ENCODE assay signal across 13 cellular contexts in the genomic region with DNA sequence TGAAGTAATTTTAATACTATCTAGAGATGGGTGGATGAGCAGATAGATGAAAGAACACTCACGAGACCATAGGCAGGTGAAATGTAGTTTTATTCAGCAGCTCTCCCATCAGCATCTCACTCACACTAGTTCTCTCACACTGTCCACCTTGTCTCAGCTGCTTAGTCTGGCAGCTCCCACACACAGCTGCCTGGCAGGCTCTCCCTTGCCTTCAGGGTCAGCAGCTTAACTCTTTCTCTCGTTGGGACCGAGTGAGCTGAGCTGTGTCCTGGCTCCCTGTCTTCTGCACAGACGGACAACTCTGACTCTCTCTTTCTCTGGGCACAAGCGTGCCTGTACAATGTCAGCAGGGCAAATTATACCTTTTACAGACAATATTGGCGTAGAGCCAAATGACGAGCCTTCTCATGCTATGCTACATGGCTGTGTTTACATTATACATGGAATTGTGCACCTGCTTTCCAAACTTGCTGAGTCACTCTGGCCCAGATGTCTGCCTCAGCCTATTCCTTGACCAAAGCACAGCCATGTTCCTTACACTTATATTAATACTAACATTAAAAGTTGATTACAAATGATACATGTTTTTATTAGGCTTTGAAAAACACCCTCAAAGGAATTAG.
DNase-seq lines count a peak whose midpoint lies in the region; ATAC-seq and TF ChIP-seq lines count a peak whose summit lies in the region.
"Had no signal": no experiment of that assay in that cellular context is flagged by ENCODE, and none has a peak within 500 bp of the region (broad histone marks: within the 10 kb centered on the region; RNA-seq: fewer than 3 reads in every experiment).

No MANE protein-coding gene starts in this region.

- no peaks in the 10 kb centered on the region for H3K4me1 Mint-ChIP-seq in nephron progenitor cell
- H3K4me1 Mint-ChIP-seq in activated CD8-positive, alpha-beta T cell treated with anti-CD3 and anti-CD28 coated beads, Interleukin-2, amount 10 ng/mL, durations not matched to agents 7 days and 5 days (ENCODE audit: low read depth), result no peaks in the 10 kb centered on the region
- H3K4me1 Mint-ChIP-seq: memory B cell had no signal

- DNase-seq in NCI-H2196 (lab: John Stamatoyannopoulos, UW; ENCODE audit: unreplicated experiment), result peak; percentile 41
- no peak for DNase-seq in NCI-H2196 treated with DMSO at 0.1 percent for 48 hours (lab: John Stamatoyannopoulos, UW; ENCODE audit: unreplicated experiment)
- peak; percentile 84 for DNase-seq in NCI-H2029 treated with DMSO at 0.1 percent for 48 hours (lab: John Stamatoyannopoulos, UW)
- no peak for DNase-seq in RWPE2 (ENCODE audit: low spot score)
- no peak for DNase-seq in nephron progenitor cell
- DNase-seq in activated CD8-positive, alpha-beta T cell treated with anti-CD3 and anti-CD28 coated beads, Interleukin-2, amount 10 ng/mL, durations not matched to agents 7 days and 5 days, result no peak
- no peak for DNase-seq in iPS-NIHi11 (ENCODE audit: low spot score)
- DNase-seq: 8988T; activated CD4-positive, alpha-beta T cell treated with anti-CD3 and anti-CD28 coated beads, Interleukin-2, amount 50 U/mL, for 1 hour; stimulated activated CD4-positive, alpha-beta T cell treated with anti-CD3 and anti-CD28 coated beads, Interleukin-1b, Interleukin-23, amount 100 ng/mL, for 48 hours had no signal

- CTCF ChIA-PET in activated CD8-positive, alpha-beta T cell treated with anti-CD3 and anti-CD28 coated beads, Interleukin-2, amount 10 ng/mL, durations not matched to agents 7 days and 5 days (lab: Charles Lee), result no interaction called here

- H3K36me3 ChIP-seq in RWPE2 (ENCODE audit: low read depth), result no peaks in the 10 kb centered on the region

- TF ChIP-seq CTCF in RWPE2 (IDR thresholded peaks at IDR 0.05; ENCODE audit: poor library complexity, severe bottlenecking) (no peak), nephron progenitor cell (IDR thresholded peaks at IDR 0.05) (no peak)

- peaks cover 16% of the 10 kb centered on the region for H3K9me3 Mint-ChIP-seq in nephron progenitor cell
- H3K9me3 Mint-ChIP-seq in activated CD8-positive, alpha-beta T cell treated with anti-CD3 and anti-CD28 coated beads, Interleukin-2, amount 10 ng/mL, durations not matched to agents 7 days and 5 days (ENCODE audit: insufficient read depth), result peaks cover 11% of the 10 kb centered on the region

- H3K27me3 Mint-ChIP-seq in nephron progenitor cell (ENCODE audit: low read depth, poor library complexity), result peaks cover 3% of the 10 kb centered on the region
- H3K27me3 Mint-ChIP-seq in activated CD8-positive, alpha-beta T cell treated with anti-CD3 and anti-CD28 coated beads, Interleukin-2, amount 10 ng/mL, durations not matched to agents 7 days and 5 days (ENCODE audit: low read depth), result no peaks in the 10 kb centered on the region
- H3K27me3 Mint-ChIP-seq: memory B cell had no signal

- H3K4me3 Mint-ChIP-seq in nephron progenitor cell, result no peak overlapping the region
- no peak overlapping the region for H3K4me3 Mint-ChIP-seq in activated CD8-positive, alpha-beta T cell treated with anti-CD3 and anti-CD28 coated beads, Interleukin-2, amount 10 ng/mL, durations not matched to agents 7 days and 5 days
- H3K4me3 Mint-ChIP-seq: memory B cell had no signal

- no peaks in the 10 kb centered on the region for H3K4me1 ChIP-seq in RWPE2 (ENCODE audit: insufficient read depth, poor library complexity, severe bottlenecking)
- H3K4me1 ChIP-seq: parathyroid adenoma had no signal

- no peak overlapping the region for H3K27ac ChIP-seq in RWPE2 (ENCODE audit: poor library complexity, severe bottlenecking)
- H3K27ac ChIP-seq: parathyroid adenoma had no signal

- peak overlapping the region; percentile 80 for H3K27ac Mint-ChIP-seq in nephron progenitor cell
- H3K27ac Mint-ChIP-seq in activated CD8-positive, alpha-beta T cell treated with anti-CD3 and anti-CD28 coated beads, Interleukin-2, amount 10 ng/mL, durations not matched to agents 7 days and 5 days, result no peak overlapping the region
- H3K27ac Mint-ChIP-seq: memory B cell had no signal

- H3K27me3 ChIP-seq in RWPE2 (ENCODE audit: insufficient read depth, poor library complexity, severe bottlenecking), result no peaks in the 10 kb centered on the region

- H3K4me3 ChIP-seq in RWPE2 (ENCODE audit: severe bottlenecking), result no peak overlapping the region

- POLR2A ChIA-PET in activated CD8-positive, alpha-beta T cell treated with anti-CD3 and anti-CD28 coated beads, Interleukin-2, amount 10 ng/mL, durations not matched to agents 7 days and 5 days (lab: Charles Lee), result no interaction called here

- no peaks in the 10 kb centered on the region for H3K9me3 ChIP-seq in RWPE2 (ENCODE audit: severe bottlenecking)

- ATAC-seq in RWPE2 (ENCODE audit: low read depth) (peak; percentile 45), HG03442 (IDR thresholded peaks at IDR 0.05; ENCODE audit: unreplicated experiment) (no peak)
- no peak for ATAC-seq in activated CD8-positive, alpha-beta T cell treated with anti-CD3 and anti-CD28 coated beads, Interleukin-2, amount 10 ng/mL, durations not matched to agents 7 days and 5 days

- no peaks in the 10 kb centered on the region for H3K36me3 Mint-ChIP-seq in nephron progenitor cell (ENCODE audit: low read depth)
- no peaks in the 10 kb centered on the region for H3K36me3 Mint-ChIP-seq in activated CD8-positive, alpha-beta T cell treated with anti-CD3 and anti-CD28 coated beads, Interleukin-2, amount 10 ng/mL, durations not matched to agents 7 days and 5 days (ENCODE audit: low read depth)
- H3K36me3 Mint-ChIP-seq: memory B cell had no signal

Comparison
In these comparisons a context has a peak if more than half of its experiments do, and no peak if none do; other contexts are left out.
1. DNase-seq: peak in NCI-H2196 (single experiment) and NCI-H2029 treated with DMSO at 0.1 percent for 48 hours (single experiment); none in NCI-H2196 treated with DMSO at 0.1 percent for 48 hours (single experiment), RWPE2 (single experiment), nephron progenitor cell (single experiment), activated CD8-positive, alpha-beta T cell treated with anti-CD3 and anti-CD28 coated beads, Interleukin-2, amount 10 ng/mL, durations not matched to agents 7 days and 5 days (single experiment) and iPS-NIHi11 (single experiment).